Comparison of ENCODE assay signal across 16 cellular contexts in genomic region chr4:184370711-184371389, GRCh38.
A peak's percentile ranks its signal among the peaks of the same experiment; 100 is the strongest.
DNase-seq lines count a peak whose midpoint lies in the region; ATAC-seq and TF ChIP-seq lines count a peak whose summit lies in the region.
"Had no signal": no experiment of that assay in that cellular context is flagged by ENCODE, and none has a peak within 500 bp of the region (broad histone marks: within the 10 kb centered on the region; RNA-seq: fewer than 3 reads in every experiment).

No MANE protein-coding gene starts in this region.

- WGBS in IMR-90 (ENCODE audit: extremely low coverage in 2 of 2, insufficient read length in 1 of 2), 2 experiments: no CpG with 5 or more reads among the region's 8 CpGs
- WGBS in spleen, 5 donors: 38 to 52% (median 46%) methylated on average over 8 of the region's 8 CpGs

- no peak overlapping the region for H3K4me3 ChIP-seq in IMR-90 (ENCODE audit: insufficient read depth, low read depth, low read length)
- H3K4me3 ChIP-seq in astrocyte of the cerebellum (ENCODE audit: low read depth, low read length): no peak overlapping the region
- no peak overlapping the region for H3K4me3 ChIP-seq in fibroblast of the aortic adventitia (ENCODE audit: low read depth, low read length)
- no peak overlapping the region for H3K4me3 ChIP-seq in spleen
- H3K4me3 ChIP-seq: colonic mucosa, esophagus muscularis mucosa, upper lobe of left lung had no signal

- H3K36me3 ChIP-seq in IMR-90 (ENCODE audit: control insufficient read depth, insufficient read depth, low read length): no peaks in the 10 kb centered on the region
- no peaks in the 10 kb centered on the region for H3K36me3 ChIP-seq in spleen
- H3K36me3 ChIP-seq: colonic mucosa, esophagus muscularis mucosa, upper lobe of left lung had no signal

- no peak overlapping the region for H2AFZ ChIP-seq in IMR-90 (replicated peaks; ENCODE audit: low read length, poor library complexity)

- H4K91ac ChIP-seq in IMR-90 (ENCODE audit: insufficient read depth, low read depth, low read length): no peak overlapping the region

- no peak overlapping the region for H2AK5ac ChIP-seq in IMR-90 (ENCODE audit: low read depth, low read length)

- no peaks in the 10 kb centered on the region for H3K79me1 ChIP-seq in IMR-90 (ENCODE audit: low read depth in 1 of 2, low read length in 2 of 2)

- no peak overlapping the region for H3K4me2 ChIP-seq in IMR-90 (ENCODE audit: low read depth, low read length)

- no peak overlapping the region for H2BK5ac ChIP-seq in IMR-90 (ENCODE audit: low read depth, low read length, poor library complexity, severe bottlenecking)

- no peak overlapping the region for H3K9ac ChIP-seq in IMR-90 (ENCODE audit: low read depth, low read length)

- H4K20me1 ChIP-seq in IMR-90 (ENCODE audit: insufficient read depth, low read length): no peaks in the 10 kb centered on the region

- H3K23ac ChIP-seq in IMR-90 (ENCODE audit: low read depth, low read length): no peak overlapping the region

- no peak overlapping the region for H3K18ac ChIP-seq in IMR-90 (ENCODE audit: low read depth, low read length)

- TF ChIP-seq RAD21 in IMR-90 (IDR thresholded peaks at IDR 0.05; ENCODE audit: low read length): no peak

- H4K5ac ChIP-seq in IMR-90 (ENCODE audit: low read depth, low read length): 0 out of 2 replicates have a peak overlapping the region, but pooled peaks have one; percentile 10

- no TSS peak for BruUV-seq in IMR-90 (replicated peaks; lab: Mats Ljungman, UMichigan)

- no peak overlapping the region for H3K56ac ChIP-seq in IMR-90 (ENCODE audit: extremely low read depth, insufficient read depth, low read length)

- no peak for ATAC-seq in IMR-90 (ENCODE audit: low read depth)
- ATAC-seq: HCT116; stimulated activated naive B cell treated with anti-CD40 and anti-IgM and Interleukin-4, amounts not matched to agents 10 μg/mL and 1 μg/mL and 100 μg/mL, for 72 hours had no signal

- no peak overlapping the region for H2BK15ac ChIP-seq in IMR-90 (ENCODE audit: low read depth, low read length)

- H3K27ac ChIP-seq in IMR-90 (ENCODE audit: insufficient read depth, low read length) (no peak overlapping the region), spleen (peak overlapping the region; percentile 11 to 83 (median 70))
- H3K27ac ChIP-seq: colonic mucosa, esophagus muscularis mucosa had no signal

- no peak overlapping the region for H2BK120ac ChIP-seq in IMR-90 (ENCODE audit: low read depth, low read length)

- no peak overlapping the region for H3K14ac ChIP-seq in IMR-90 (replicated peaks; ENCODE audit: low read depth, low read length)

- POLR2A ChIA-PET in IMR-90 (lab: Charles Lee; ENCODE audit: unreplicated experiment): no interaction called here

- H3K4ac ChIP-seq in IMR-90 (ENCODE audit: low read depth, low read length): no peak overlapping the region

- H3K4me1 ChIP-seq in IMR-90 (ENCODE audit: control insufficient read depth, insufficient read depth, low read length): no peaks in the 10 kb centered on the region
- H3K4me1 ChIP-seq in spleen: peaks cover 3 to 35% (median 15%) of the 10 kb centered on the region in 6 donors
- H3K4me1 ChIP-seq: colonic mucosa, esophagus muscularis mucosa had no signal

- no peak overlapping the region for H2BK20ac ChIP-seq in IMR-90 (ENCODE audit: low read depth, low read length)

- in situ Hi-C loops in IMR-90 (cut with MboI; ENCODE audit: low sequenced_read_pairs) (no loop called here), astrocyte of the cerebellum (cut with HindIII; ENCODE audit: low sequenced_read_pairs) (no loop called here)

- TF ChIP-seq POLR2A in IMR-90 (IDR thresholded peaks at IDR 0.05; ENCODE audit: low read depth, low read length) (no peak), spleen (IDR thresholded peaks at IDR 0.05) (no peak)

- CTCF ChIA-PET in IMR-90 (lab: Yijun Ruan, JAX): no interaction called here

- H3K27me3 ChIP-seq in IMR-90 (ENCODE audit: control insufficient read depth, insufficient read depth, low read length): no peaks in the 10 kb centered on the region
- no peaks in the 10 kb centered on the region for H3K27me3 ChIP-seq in spleen (replicated peaks in 1 of 7)
- H3K27me3 ChIP-seq: colonic mucosa, esophagus muscularis mucosa, upper lobe of left lung had no signal

- DNase-seq in IMR-90 (peak; percentile 29), astrocyte of the cerebellum (ENCODE audit: low read depth) (peak; percentile 68), fibroblast of the aortic adventitia (ENCODE audit: low read depth) (peak; percentile 38), spleen (no peak), cerebellar cortex (ENCODE audit: low spot score) (no peak)
- no peak for DNase-seq in activated effector memory CD4-positive, alpha-beta T cell treated with anti-CD3 and anti-CD28 coated beads, Interleukin-2, amount 50 U/mL, for 16 hours
- no peak for DNase-seq in stimulated activated CD4-positive, alpha-beta T cell treated with anti-CD3 and anti-CD28 coated beads, Interleukin-4, amount 100 ng/mL, for 4 hours
- DNase-seq: activated CD4-positive, alpha-beta T cell treated with anti-CD3 and anti-CD28 coated beads, Interleukin-2, amount 10 ng/mL, durations not matched to agents 7 days and 5 days; C1 segment of cervical spinal cord; colonic mucosa; mammary epithelial cell; NCI-H1417; stimulated activated naive B cell treated with anti-CD40 and anti-IgM and Interleukin-4, amounts not matched to agents 10 μg/mL and 1 μg/mL and 100 μg/mL, for 72 hours; upper lobe of left lung had no signal

- dilution Hi-C loops in IMR-90 (cut with HindIII; ENCODE audit: low sequenced_read_pairs, unreplicated experiment): no loop called here

- H3K9me1 ChIP-seq in IMR-90 (ENCODE audit: insufficient read depth, low read length): no peaks in the 10 kb centered on the region

- H2AK9ac ChIP-seq in IMR-90 (replicated peaks; ENCODE audit: low read depth, low read length, poor library complexity): no peak overlapping the region

- TF ChIP-seq CTCF in IMR-90 (conservative IDR thresholded peaks at IDR 0.05; ENCODE audit: low read depth, low read length) (no peak), astrocyte of the cerebellum (IDR thresholded peaks at IDR 0.05; ENCODE audit: low read depth, low read length, missing control alignments) (no peak), fibroblast of the aortic adventitia (IDR thresholded peaks at IDR 0.05; ENCODE audit: insufficient read depth, low read length) (no peak), spleen (IDR thresholded peaks at IDR 0.05 in 8 of 11, conservative IDR thresholded peaks at IDR 0.05 in 3 of 11) (no peak)

- no peaks in the 10 kb centered on the region for H3K9me3 ChIP-seq in IMR-90 (ENCODE audit: control insufficient read depth, insufficient read depth, low read length)
- H3K9me3 ChIP-seq in spleen: no peaks in the 10 kb centered on the region
- H3K9me3 ChIP-seq: colonic mucosa, esophagus muscularis mucosa, upper lobe of left lung had no signal

- intact Hi-C loops in IMR-90 (cut with micrococcal nuclease): no loop called here
- intact Hi-C loops in spleen (cut with DNase I; ENCODE audit: low total_unique reads): no loop called here

- peak overlapping the region in 1 of 2 experiments; percentile 33; a peak in 1 of 4 replicates for H4K8ac ChIP-seq in IMR-90 (ENCODE audit: low read depth in 2 of 2, low read length in 2 of 2)

TF ChIP-seq in IMR-90, 13 proteins besides CTCF, POLR2A, EP300 and RAD21:
- TF ChIP-seq RFX5 (IDR thresholded peaks at IDR 0.05; ENCODE audit: low read depth, low read length) (no peak), CEBPB (IDR thresholded peaks at IDR 0.05; ENCODE audit: low read depth, low read length) (peak; percentile 58; the same call in 1 of the 2 replicates)

Comparison
In these comparisons a context has a peak if more than half of its experiments do, and no peak if none do; other contexts are left out.
1. DNase-seq: peak in IMR-90 (single experiment), astrocyte of the cerebellum (single experiment) and fibroblast of the aortic adventitia (single experiment); none in spleen (single experiment), cerebellar cortex (single experiment), activated effector memory CD4-positive, alpha-beta T cell treated with anti-CD3 and anti-CD28 coated beads, Interleukin-2, amount 50 U/mL, for 16 hours (single experiment) and stimulated activated CD4-positive, alpha-beta T cell treated with anti-CD3 and anti-CD28 coated beads, Interleukin-4, amount 100 ng/mL, for 4 hours (0 of 2).